Comparison of ENCODE assay signal across 21 cellular contexts in genomic region chr5:101915559-101915958, GRCh38.
DNase-seq lines count a peak whose midpoint lies in the region; ATAC-seq, FAIRE-seq and TF ChIP-seq lines count a peak whose summit lies in the region.
"Had no signal": no experiment of that assay in that cellular context is flagged by ENCODE, and none has a peak within 500 bp of the region (broad histone marks: within the 10 kb centered on the region; RNA-seq: fewer than 3 reads in every experiment).

No MANE protein-coding gene starts in this region.

- H3K27ac ChIP-seq in endodermal cell (ENCODE audit: low read depth, low read length), result no peak overlapping the region
- H3K27ac ChIP-seq: colonic mucosa, PC-9 had no signal

- H3K4me1 Mint-ChIP-seq in endodermal cell, result no peaks in the 10 kb centered on the region
- H3K4me1 Mint-ChIP-seq: activated CD4-positive, alpha-beta T cell treated with anti-CD3 and anti-CD28 coated beads, Interleukin-2, amount 10 ng/mL, durations not matched to agents 24 days and 14 days had no signal

- 41% methylated on average over 5 of the region's 7 CpGs; no CpG with 5 or more reads in 1 of the 2 experiments for WGBS in endodermal cell (ENCODE audit: insufficient coverage in 1 of 2, insufficient read length in 1 of 2), 2 experiments

- H3K4me1 ChIP-seq in endodermal cell (ENCODE audit: control insufficient read depth, insufficient read depth, low read length), result no peaks in the 10 kb centered on the region
- H3K4me1 ChIP-seq: colonic mucosa had no signal

- no peak for FAIRE-seq in HTR-8/SVneo (lab: Jason Lieb, UNC)

- no peak for ATAC-seq in HG02870 (IDR thresholded peaks at IDR 0.05; ENCODE audit: unreplicated experiment)
- ATAC-seq in GM18505 (IDR thresholded peaks at IDR 0.05; ENCODE audit: unreplicated experiment), result no peak
- ATAC-seq: HCT116, left lobe of liver had no signal

- no peak for TF ChIP-seq POLR2A in GM18505 (IDR thresholded peaks at IDR 0.05; ENCODE audit: borderline replicate concordance, extremely low read depth, insufficient read depth, insufficient read length)

- H3K9me3 ChIP-seq in endodermal cell (ENCODE audit: control insufficient read depth, low read length), result no peaks in the 10 kb centered on the region
- H3K9me3 ChIP-seq: colonic mucosa had no signal

- DNase-seq in ELR (ENCODE audit: low read depth) (peak; percentile 45), RPMI8226 (peak; percentile 20), endodermal cell (peak; percentile 35), non-pigmented ciliary epithelial cell (ENCODE audit: low read depth) (peak; percentile 40), HTR-8/SVneo (ENCODE audit: insufficient read length, low spot score) (no peak), SKM-1 (lab: John Stamatoyannopoulos, UW; ENCODE audit: unreplicated experiment) (no peak)
- DNase-seq: activated CD4-positive, alpha-beta T cell treated with anti-CD3 and anti-CD28 coated beads, Interleukin-2, amount 10 ng/mL, durations not matched to agents 24 days and 14 days; activated CD8-positive, alpha-beta memory T cell treated with anti-CD3 and anti-CD28 coated beads, Interleukin-2, amount 50 U/mL, for 48 hours; activated gamma-delta T cell treated with Interleukin-2 at 50 U/mL for 16 hours; colonic mucosa; EL; foreskin melanocyte; NCI-H1105 treated with DMSO at 0.1 percent for 48 hours; NCI-H748 treated with DMSO at 0.1 percent for 48 hours; stimulated activated CD4-positive, alpha-beta T cell treated with anti-CD3 and anti-CD28 coated beads, Interleukin-2, amount 100 ng/mL, for 48 hours; SW 1271 had no signal

- H3K27ac Mint-ChIP-seq in endodermal cell, result no peak overlapping the region
- H3K27ac Mint-ChIP-seq: activated CD4-positive, alpha-beta T cell treated with anti-CD3 and anti-CD28 coated beads, Interleukin-2, amount 10 ng/mL, durations not matched to agents 24 days and 14 days had no signal

- H3K36me3 Mint-ChIP-seq in endodermal cell (ENCODE audit: low read depth), result no peaks in the 10 kb centered on the region

- no peaks in the 10 kb centered on the region for H3K27me3 Mint-ChIP-seq in endodermal cell (ENCODE audit: insufficient read depth)
- H3K27me3 Mint-ChIP-seq: activated CD4-positive, alpha-beta T cell treated with anti-CD3 and anti-CD28 coated beads, Interleukin-2, amount 10 ng/mL, durations not matched to agents 24 days and 14 days had no signal

- TF ChIP-seq CTCF in endodermal cell (conservative IDR thresholded peaks at IDR 0.05), result no peak

- H3K4me3 Mint-ChIP-seq in endodermal cell, result no peak overlapping the region
- H3K4me3 Mint-ChIP-seq: activated CD4-positive, alpha-beta T cell treated with anti-CD3 and anti-CD28 coated beads, Interleukin-2, amount 10 ng/mL, durations not matched to agents 24 days and 14 days had no signal

- no peaks in the 10 kb centered on the region for H3K9me3 Mint-ChIP-seq in endodermal cell
- H3K9me3 Mint-ChIP-seq: activated CD4-positive, alpha-beta T cell treated with anti-CD3 and anti-CD28 coated beads, Interleukin-2, amount 10 ng/mL, durations not matched to agents 24 days and 14 days had no signal

- H3K27me3 ChIP-seq in endodermal cell (ENCODE audit: control insufficient read depth, insufficient read depth, low read length, poor library complexity, severe bottlenecking), result no peaks in the 10 kb centered on the region
- H3K27me3 ChIP-seq: colonic mucosa had no signal

- no peak overlapping the region for H3K4me3 ChIP-seq in endodermal cell (ENCODE audit: low read length)
- H3K4me3 ChIP-seq: colonic mucosa, PC-9 had no signal

- no peaks in the 10 kb centered on the region for H3K36me3 ChIP-seq in endodermal cell (ENCODE audit: control insufficient read depth, insufficient read depth, low read length)
- H3K36me3 ChIP-seq: colonic mucosa had no signal

- H3K9ac ChIP-seq in endodermal cell (ENCODE audit: extremely low read depth, low read length, poor library complexity, severe bottlenecking), result no peak overlapping the region

Comparison
In these comparisons a context has a peak if more than half of its experiments do, and no peak if none do; other contexts are left out.
1. DNase-seq: peak in ELR (single experiment), RPMI8226 (single experiment), endodermal cell (single experiment) and non-pigmented ciliary epithelial cell (single experiment); none in HTR-8/SVneo (single experiment) and SKM-1 (single experiment).